33 cellular contexts compared by ENCODE assay signal in genomic region chr3:149848238-149848637, GRCh38. TPM values are rescaled to one million over a fixed set of nuclear protein-coding genes. Genes with fewer than 3 reads are reported as not detected.
DNase-seq lines count a peak whose midpoint lies in the region; ATAC-seq, FAIRE-seq and TF ChIP-seq lines count a peak whose summit lies in the region.
"Had no signal": no experiment of that assay in that cellular context is flagged by ENCODE, and none has a peak within 500 bp of the region (broad histone marks: within the 10 kb centered on the region; RNA-seq: fewer than 3 reads in every experiment).

No MANE protein-coding gene starts in this region.

- no peak overlapping the region for H3K27ac Mint-ChIP-seq in stimulated activated naive B cell treated with anti-CD40 and anti-IgM and Interleukin-4, amounts not matched to agents 10 μg/mL and 1 μg/mL and 100 μg/mL, for 72 hours
- H3K27ac Mint-ChIP-seq: activated naive CD4-positive, alpha-beta T cell treated with anti-CD3 and anti-CD28 coated beads, Interleukin-2, amount 50 U/mL, for 24 hours; nephron progenitor cell; T-helper 2 cell treated with Interferon-gamma antibody and Interleukin-4, amounts not matched to agents 5 μg/mL and 100 μg/mL, for 36 hours; WTC11 had no signal

- H3K36me3 ChIP-seq in K562 (ENCODE audit: control insufficient read depth, insufficient read depth, low read length) (no peaks in the 10 kb centered on the region; the same call in 2 of the 3 replicates), suprapubic skin (peaks cover 15% of the 10 kb centered on the region)

- no peaks in the 10 kb centered on the region for H3K27me3 ChIP-seq in K562 (ENCODE audit: control insufficient read depth in 2 of 2, insufficient read depth in 2 of 2, low read length in 2 of 2)
- no peaks in the 10 kb centered on the region for H3K27me3 ChIP-seq in suprapubic skin
- H3K27me3 ChIP-seq: heart left ventricle, upper lobe of left lung had no signal

- intact Hi-C loops in K562 (cut with micrococcal nuclease) = no loop called here

- no TSS peak for BruUV-seq in K562 (replicated peaks; lab: Mats Ljungman, UMichigan)

- TF ChIP-seq CTCF in K562 (IDR thresholded peaks at IDR 0.05 in 2 of 3, conservative IDR thresholded peaks at IDR 0.05 in 1 of 3; ENCODE audit: insufficient read depth in 2 of 3, low read depth in 1 of 3, low read length in 3 of 3) (no peak), suprapubic skin (IDR thresholded peaks at IDR 0.05) (no peak)

- no peak for TF ChIP-seq POLR2A in K562 (conservative IDR thresholded peaks at IDR 0.05)
- no peak for TF ChIP-seq POLR2A in suprapubic skin (IDR thresholded peaks at IDR 0.05)

- no peaks in the 10 kb centered on the region; the same call in 2 of the 3 replicates for H3K79me2 ChIP-seq in K562 (ENCODE audit: control insufficient read depth, insufficient read depth, low read length)

- peaks cover 10 to 38% of the 10 kb centered on the region in 2 donors for H3K4me1 Mint-ChIP-seq in stimulated activated naive B cell treated with anti-CD40 and anti-IgM and Interleukin-4, amounts not matched to agents 10 μg/mL and 1 μg/mL and 100 μg/mL, for 72 hours

- no peak overlapping the region for H3K27ac ChIP-seq in K562 (ENCODE audit: extremely low read depth, low read depth, low read length)
- H3K27ac ChIP-seq in suprapubic skin = no peak overlapping the region
- H3K27ac ChIP-seq: 22Rv1, coronary artery, heart left ventricle, parathyroid adenoma, RWPE1 had no signal

- H3K9me3 ChIP-seq in K562 (replicated peaks; ENCODE audit: control insufficient read depth, insufficient read depth, low read depth, low read length) = no peaks in the 10 kb centered on the region
- H3K9me3 ChIP-seq in suprapubic skin = no peaks in the 10 kb centered on the region
- H3K9me3 ChIP-seq: heart left ventricle, mucosa of descending colon, upper lobe of left lung had no signal

- DNase-seq in SIG-M5 treated with dmso at 0.1 percent for 504 hours (lab: John Stamatoyannopoulos, UW; ENCODE audit: unreplicated experiment) (peak; percentile 60), SIG-M5 (lab: John Stamatoyannopoulos, UW) (no peak), MV-4-11 (lab: John Stamatoyannopoulos, UW) (peak; percentile 65), K562 (ENCODE audit: extremely low read depth in 1 of 4, low spot score in 3 of 4) (no peak), hippocampal formation (lab: John Stamatoyannopoulos, UW) (no peak), suprapubic skin (ENCODE audit: low spot score in 2 of 2) (no peak), iPS-NIHi7 (ENCODE audit: extremely low spot score) (no peak)
- no peak for DNase-seq in stimulated activated naive B cell treated with anti-CD40 and anti-IgM and Interleukin-4, amounts not matched to agents 10 μg/mL and 1 μg/mL and 100 μg/mL, for 72 hours
- DNase-seq: activated CD4-positive, alpha-beta T cell treated with anti-CD3 and anti-CD28 coated beads, Interleukin-2, amount 50 U/mL, for 4 hours; aorta; CD8-positive, alpha-beta memory T cell; DMS153; H7; heart left ventricle; IMR-90; kidney glomerular epithelial cell; mucosa of descending colon; NCI-H1436 treated with DMSO at 0.1 percent for 48 hours; NCI-H345; nephron progenitor cell; upper lobe of left lung had no signal

- no peak for FAIRE-seq in K562 (lab: Jason Lieb, UNC)

- TF ChIP-seq EP300 in K562 (IDR thresholded peaks at IDR 0.05; ENCODE audit: low read length) = no peak
- TF ChIP-seq EP300 in suprapubic skin (IDR thresholded peaks at IDR 0.05) = no peak

- WGBS in K562 (ENCODE audit: insufficient coverage, low coverage, missing lambda C conversion rate) = 22% methylated on average over 1 of the region's 1 CpG
- WGBS in suprapubic skin = 77% methylated on average over 1 of the region's 1 CpG

- no peaks in the 10 kb centered on the region for H3K27me3 Mint-ChIP-seq in stimulated activated naive B cell treated with anti-CD40 and anti-IgM and Interleukin-4, amounts not matched to agents 10 μg/mL and 1 μg/mL and 100 μg/mL, for 72 hours
- H3K27me3 Mint-ChIP-seq: activated naive CD4-positive, alpha-beta T cell treated with anti-CD3 and anti-CD28 coated beads, Interleukin-2, amount 50 U/mL, for 24 hours; CD8-positive, alpha-beta memory T cell had no signal

- no peak for TF ChIP-seq RAD21 in K562 (CRISPR knock-in tag; conservative IDR thresholded peaks at IDR 0.05 in 1 of 2, IDR thresholded peaks at IDR 0.05 in 1 of 2)

- no peaks in the 10 kb centered on the region for H4K20me1 ChIP-seq in K562 (replicated peaks; ENCODE audit: control insufficient read depth, insufficient read depth, low read length)

- no peak overlapping the region for H3K4me2 ChIP-seq in K562 (ENCODE audit: insufficient read depth, low read length)

- in situ Hi-C loops in K562 (cut with MboI) = no loop called here

- H2AFZ ChIP-seq in K562 (ENCODE audit: low read depth, low read length) = no peak overlapping the region
- H2AFZ ChIP-seq: parathyroid adenoma had no signal

- H3K4me1 ChIP-seq in K562 (replicated peaks in 1 of 2; ENCODE audit: control insufficient read depth in 2 of 2, insufficient read depth in 2 of 2, low read length in 2 of 2) (peaks cover 0 to 4% of the 10 kb centered on the region in 2 experiments; a peak in 2 of 5 replicates), suprapubic skin (peaks cover 8% of the 10 kb centered on the region)
- H3K4me1 ChIP-seq: parathyroid adenoma had no signal

- no peak overlapping the region for H3K4me3 Mint-ChIP-seq in stimulated activated naive B cell treated with anti-CD40 and anti-IgM and Interleukin-4, amounts not matched to agents 10 μg/mL and 1 μg/mL and 100 μg/mL, for 72 hours
- H3K4me3 Mint-ChIP-seq: activated naive CD4-positive, alpha-beta T cell treated with anti-CD3 and anti-CD28 coated beads, Interleukin-2, amount 50 U/mL, for 24 hours; CD8-positive, alpha-beta memory T cell; nephron progenitor cell; T-helper 2 cell treated with Interferon-gamma antibody and Interleukin-4, amounts not matched to agents 5 μg/mL and 100 μg/mL, for 36 hours; WTC11 had no signal

- peaks cover 0 to 3% of the 10 kb centered on the region in 2 donors for H3K9me3 Mint-ChIP-seq in stimulated activated naive B cell treated with anti-CD40 and anti-IgM and Interleukin-4, amounts not matched to agents 10 μg/mL and 1 μg/mL and 100 μg/mL, for 72 hours
- H3K9me3 Mint-ChIP-seq: activated naive CD4-positive, alpha-beta T cell treated with anti-CD3 and anti-CD28 coated beads, Interleukin-2, amount 50 U/mL, for 24 hours; CD8-positive, alpha-beta memory T cell; nephron progenitor cell; T-helper 2 cell treated with Interferon-gamma antibody and Interleukin-4, amounts not matched to agents 5 μg/mL and 100 μg/mL, for 36 hours; WTC11 had no signal

- H3K36me3 Mint-ChIP-seq in stimulated activated naive B cell treated with anti-CD40 and anti-IgM and Interleukin-4, amounts not matched to agents 10 μg/mL and 1 μg/mL and 100 μg/mL, for 72 hours = peaks cover 24 to 38% of the 10 kb centered on the region in 2 donors

- H3K4me3 ChIP-seq in K562 = no peak overlapping the region
- H3K4me3 ChIP-seq in suprapubic skin = no peak overlapping the region
- H3K4me3 ChIP-seq: coronary artery, heart left ventricle, lung, mucosa of descending colon, upper lobe of left lung had no signal

- ATAC-seq in K562 = no peak
- peak; percentile 42 to 49 for ATAC-seq in stimulated activated naive B cell treated with anti-CD40 and anti-IgM and Interleukin-4, amounts not matched to agents 10 μg/mL and 1 μg/mL and 100 μg/mL, for 72 hours (replicated peaks)
- ATAC-seq: esophagus mucosa, mucosa of descending colon, SK-N-SH treated with all-trans-retinoic acid at 6 μM for 48 hours, WTC11 had no signal

- H3K9me1 ChIP-seq in K562 (ENCODE audit: control insufficient read depth, insufficient read depth, low read length) = no peaks in the 10 kb centered on the region

- POLR2A ChIA-PET in K562 (lab: Yijun Ruan, JAX) = no interaction called here

- CTCF ChIA-PET in K562 (lab: Yijun Ruan, JAX; ENCODE audit: low intra/inter-chr PET ratio) = no interaction called here

- H3K9ac ChIP-seq in K562 (ENCODE audit: insufficient read depth in 1 of 2, low read depth in 2 of 2, low read length in 2 of 2) = no peak overlapping the region
- H3K9ac ChIP-seq: parathyroid adenoma had no signal

RNA-seq across cellular contexts. Expression of gene RNF13, which starts 35.2 kb away (rescaled TPM):
- total RNA-seq in K562 (2011; cell fraction: chromatin; rRNA removed; ENCODE audit: low replicate concordance) = 15.2 and 26.2 TPM in 2 replicates
- 16.5 and 18.6 TPM in 2 replicates for total RNA-seq in K562 (2011; cell fraction: nucleolus; rRNA removed)
- 25.7 and 28.9 TPM in 2 replicates for total RNA-seq in K562 (2011; cell fraction: nucleoplasm; rRNA removed)
- total RNA-seq in K562 (2014; rRNA removed) (14.1 and 16.8 TPM in 2 replicates), K562 (2014; rRNA removed; fragmentation: Illumina TruSeq; extraction: Trizol) (19.8 and 22.0 TPM in 2 replicates), K562 (2015; rRNA removed; fragmentation: Illumina TruSeq; extraction: Trizol) (18.4 and 20.3 TPM in 2 replicates), K562 (2021) (14.8 and 18.2 TPM in 2 replicates), suprapubic skin (10 to 100 TPM; 52.1 to 78.9 (median 73.7) TPM)
- polyA plus RNA-seq in K562 (2011; rRNA removed) (16.5 and 18.9 TPM in 2 replicates), K562 (2014; fragmentation: Illumina TruSeq; extraction: Trizol) (14.7 and 15.7 TPM in 2 replicates), K562 (2014; fragmentation: Nextera tagmentation; extraction: Ambion mirVana) (10 to 100 TPM; 33.2 to 35.8 TPM), K562 (2014; rRNA removed) (10.5 and 12.7 TPM in 2 replicates)
- polyA plus RNA-seq in K562 (2011; cell fraction: cytosol; rRNA removed) = 7.7 and 8.4 TPM in 2 replicates
- polyA plus RNA-seq in K562 (2011; cell fraction: nucleus; rRNA removed) = 7.1 and 9.1 TPM in 2 replicates
- polyA plus RNA-seq in K562 (2012) = 16.4 and 18.0 TPM in 2 replicates
- polyA minus RNA-seq in K562 (2011; rRNA and poly(A)+ RNA removed) = 33.9 and 36.3 TPM in 2 replicates
- 6.8 and 10.6 TPM in 2 replicates for polyA minus RNA-seq in K562 (2011; cell fraction: cytosol; rRNA and poly(A)+ RNA removed)
- polyA minus RNA-seq in K562 (2011; cell fraction: nucleus; rRNA and poly(A)+ RNA removed) = 14.9 and 23.3 TPM in 2 replicates

RNA-seq across cellular contexts. Expression of gene ANKUB1, which starts 55.9 kb away (rescaled TPM):
- not detected in 2 replicates for total RNA-seq in K562 (2011; cell fraction: chromatin; rRNA removed; ENCODE audit: low replicate concordance)
- total RNA-seq in K562 (2011; cell fraction: nucleolus; rRNA removed) = not detected in 2 replicates
- not detected in 2 replicates for total RNA-seq in K562 (2011; cell fraction: nucleoplasm; rRNA removed)
- not detected in 2 replicates for total RNA-seq in K562 (2014; rRNA removed)
- total RNA-seq in K562 (2014; rRNA removed; fragmentation: Illumina TruSeq; extraction: Trizol) = not detected in 2 replicates
- not detected in 2 replicates for total RNA-seq in K562 (2015; rRNA removed; fragmentation: Illumina TruSeq; extraction: Trizol)
- not detected in 2 replicates for total RNA-seq in K562 (2021)
- polyA plus RNA-seq in K562 (2011; rRNA removed) = not detected in 2 replicates
- polyA plus RNA-seq in K562 (2011; cell fraction: cytosol; rRNA removed) = 0.12 TPM in 1 of 2 replicates, not detected in the other
- not detected in 2 replicates for polyA plus RNA-seq in K562 (2011; cell fraction: nucleus; rRNA removed)
- not detected in 2 replicates for polyA plus RNA-seq in K562 (2012)
- not detected in 2 replicates for polyA plus RNA-seq in K562 (2014; fragmentation: Illumina TruSeq; extraction: Trizol)
- not detected for polyA plus RNA-seq in K562 (2014; fragmentation: Nextera tagmentation; extraction: Ambion mirVana)
- polyA plus RNA-seq in K562 (2014; rRNA removed) = not detected in 2 replicates
- polyA minus RNA-seq in K562 (2011; rRNA and poly(A)+ RNA removed) = 0.27 TPM in 1 of 2 replicates, not detected in the other
- polyA minus RNA-seq in K562 (2011; cell fraction: cytosol; rRNA and poly(A)+ RNA removed) = not detected in 2 replicates
- not detected in 2 replicates for polyA minus RNA-seq in K562 (2011; cell fraction: nucleus; rRNA and poly(A)+ RNA removed)
- not detected for total RNA-seq in suprapubic skin
- total RNA-seq: aorta; CD8-positive, alpha-beta memory T cell; esophagus mucosa; H7; heart left ventricle; IMR-90; MCF 10A; mucosa of descending colon; subcutaneous adipose tissue; WTC11 had no signal
- polyA plus RNA-seq: aorta; CD8-positive, alpha-beta memory T cell; heart left ventricle; IMR-90 had no signal

Comparison
In these comparisons a context has a peak if more than half of its experiments do, and no peak if none do; other contexts are left out.
1. DNase-seq: peak in SIG-M5 treated with dmso at 0.1 percent for 504 hours (single experiment) and MV-4-11 (single experiment); none in SIG-M5 (single experiment), K562 (0 of 4), stimulated activated naive B cell treated with anti-CD40 and anti-IgM and Interleukin-4, amounts not matched to agents 10 μg/mL and 1 μg/mL and 100 μg/mL, for 72 hours (single experiment), hippocampal formation (0 of 2), suprapubic skin (0 of 2) and iPS-NIHi7 (single experiment).